In the genomic region with DNA sequence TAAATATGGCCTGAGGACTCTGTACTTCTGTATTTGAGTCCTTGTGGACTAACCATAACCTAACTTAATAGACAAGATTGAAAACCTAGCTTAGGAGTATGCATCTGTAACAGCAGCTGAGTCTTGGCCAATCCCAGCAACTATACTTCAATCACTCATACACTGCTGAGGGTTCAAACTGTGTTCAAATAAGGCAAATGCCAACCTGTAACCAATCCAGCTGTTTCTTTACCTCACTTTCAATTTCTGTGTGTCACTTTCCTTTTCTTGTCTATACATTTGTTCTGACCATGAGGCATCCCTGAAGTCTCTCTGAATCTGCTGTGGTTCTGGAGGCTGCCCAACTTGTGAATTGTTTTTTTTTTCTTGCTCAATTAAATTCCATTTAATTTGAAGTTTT, we compare ENCODE assay signal across 3 cellular contexts. TPM values are rescaled to one million over a fixed set of nuclear protein-coding genes. Genes with fewer than 3 reads are reported as not detected.
"Had no signal": no experiment of that assay in that cellular context is flagged by ENCODE, and none has a peak within 500 bp of the region (broad histone marks: within the 10 kb centered on the region; RNA-seq: fewer than 3 reads in every experiment).

No MANE protein-coding gene starts in this region.

RNA-seq across cellular contexts. Expression of a gene that starts 57.9 kb away (rescaled TPM):
- total RNA-seq: occipital lobe, progenitor cell of endocrine pancreas, vagina had no signal
